Comparison of ENCODE assay signal across 1 cellular context in the genomic region with DNA sequence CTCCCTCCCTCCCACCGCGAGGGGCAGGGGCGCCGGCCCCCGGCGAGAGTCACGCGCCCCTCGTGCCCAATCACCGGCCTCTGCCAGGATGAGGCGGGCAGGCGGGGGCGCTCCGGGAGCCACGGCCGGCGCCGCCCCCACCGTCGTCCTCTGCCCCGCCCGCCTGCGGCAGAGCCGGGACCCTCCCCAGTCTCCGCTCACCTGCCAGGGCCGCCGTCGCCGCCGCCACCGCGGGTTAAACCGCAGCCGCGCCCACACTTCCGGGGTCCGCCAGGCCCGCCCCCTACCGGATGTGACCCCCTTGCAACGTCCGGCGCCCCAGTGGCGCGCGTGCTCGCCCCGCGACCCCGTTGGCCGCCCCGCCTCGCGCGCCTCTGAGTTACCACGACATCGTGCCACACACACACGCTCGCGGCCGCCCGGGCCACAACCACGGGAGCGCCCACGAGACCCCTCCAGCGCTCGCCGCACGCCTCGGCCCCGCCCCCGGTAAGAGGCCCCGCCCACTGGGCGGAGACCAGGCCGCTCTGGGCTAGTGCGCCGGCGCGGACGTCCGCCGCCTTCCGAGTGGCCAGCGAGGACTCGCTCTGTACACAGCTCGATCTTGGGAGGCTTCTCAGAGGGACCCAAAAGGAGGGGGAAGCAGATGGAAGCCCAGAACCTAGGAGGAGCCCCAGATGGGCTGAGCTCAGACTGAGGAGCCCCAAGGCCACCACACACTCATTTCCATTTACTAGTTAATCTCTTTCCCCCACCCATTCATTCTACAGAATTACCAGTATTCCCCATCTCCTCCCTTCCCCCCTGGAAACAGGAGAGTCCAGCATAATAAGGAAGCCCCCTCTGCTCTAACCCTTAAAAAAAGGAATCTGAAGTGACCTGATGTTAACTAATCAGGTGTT.
TF ChIP-seq lines count a peak whose summit lies in the region.

A gene (minus strand): TSS at position 237 of the 902 bp plus-strand sequence. CDS start 22,597 bp downstream, outside the sequence.

TF ChIP-seq in HepG2, 621 proteins besides CTCF, POLR2A, EP300 and RAD21 (continued from another document and continues in another):
- TF ChIP-seq, protein P1, sequence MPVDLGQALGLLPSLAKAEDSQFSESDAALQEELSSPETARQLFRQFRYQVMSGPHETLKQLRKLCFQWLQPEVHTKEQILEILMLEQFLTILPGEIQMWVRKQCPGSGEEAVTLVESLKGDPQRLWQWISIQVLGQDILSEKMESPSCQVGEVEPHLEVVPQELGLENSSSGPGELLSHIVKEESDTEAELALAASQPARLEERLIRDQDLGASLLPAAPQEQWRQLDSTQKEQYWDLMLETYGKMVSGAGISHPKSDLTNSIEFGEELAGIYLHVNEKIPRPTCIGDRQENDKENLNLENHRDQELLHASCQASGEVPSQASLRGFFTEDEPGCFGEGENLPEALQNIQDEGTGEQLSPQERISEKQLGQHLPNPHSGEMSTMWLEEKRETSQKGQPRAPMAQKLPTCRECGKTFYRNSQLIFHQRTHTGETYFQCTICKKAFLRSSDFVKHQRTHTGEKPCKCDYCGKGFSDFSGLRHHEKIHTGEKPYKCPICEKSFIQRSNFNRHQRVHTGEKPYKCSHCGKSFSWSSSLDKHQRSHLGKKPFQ (CRISPR knock-in tag; IDR thresholded peaks at IDR 0.05; ENCODE audit: insufficient replicate concordance) = no peak
- 0 out of 2 replicates have a peak, but pooled peaks have one; percentile 29 for TF ChIP-seq ZSCAN9 (CRISPR knock-in tag; IDR thresholded peaks at IDR 0.05; ENCODE audit: borderline replicate concordance)
- TF ChIP-seq, protein P2, sequence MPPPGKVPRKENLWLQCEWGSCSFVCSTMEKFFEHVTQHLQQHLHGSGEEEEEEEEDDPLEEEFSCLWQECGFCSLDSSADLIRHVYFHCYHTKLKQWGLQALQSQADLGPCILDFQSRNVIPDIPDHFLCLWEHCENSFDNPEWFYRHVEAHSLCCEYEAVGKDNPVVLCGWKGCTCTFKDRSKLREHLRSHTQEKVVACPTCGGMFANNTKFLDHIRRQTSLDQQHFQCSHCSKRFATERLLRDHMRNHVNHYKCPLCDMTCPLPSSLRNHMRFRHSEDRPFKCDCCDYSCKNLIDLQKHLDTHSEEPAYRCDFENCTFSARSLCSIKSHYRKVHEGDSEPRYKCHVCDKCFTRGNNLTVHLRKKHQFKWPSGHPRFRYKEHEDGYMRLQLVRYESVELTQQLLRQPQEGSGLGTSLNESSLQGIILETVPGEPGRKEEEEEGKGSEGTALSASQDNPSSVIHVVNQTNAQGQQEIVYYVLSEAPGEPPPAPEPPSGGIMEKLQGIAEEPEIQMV (CRISPR knock-in tag; IDR thresholded peaks at IDR 0.05; ENCODE audit: low read depth) = no peak
- no peak for TF ChIP-seq ZBTB21 (CRISPR knock-in tag; IDR thresholded peaks at IDR 0.05)
- TF ChIP-seq, protein P3, sequence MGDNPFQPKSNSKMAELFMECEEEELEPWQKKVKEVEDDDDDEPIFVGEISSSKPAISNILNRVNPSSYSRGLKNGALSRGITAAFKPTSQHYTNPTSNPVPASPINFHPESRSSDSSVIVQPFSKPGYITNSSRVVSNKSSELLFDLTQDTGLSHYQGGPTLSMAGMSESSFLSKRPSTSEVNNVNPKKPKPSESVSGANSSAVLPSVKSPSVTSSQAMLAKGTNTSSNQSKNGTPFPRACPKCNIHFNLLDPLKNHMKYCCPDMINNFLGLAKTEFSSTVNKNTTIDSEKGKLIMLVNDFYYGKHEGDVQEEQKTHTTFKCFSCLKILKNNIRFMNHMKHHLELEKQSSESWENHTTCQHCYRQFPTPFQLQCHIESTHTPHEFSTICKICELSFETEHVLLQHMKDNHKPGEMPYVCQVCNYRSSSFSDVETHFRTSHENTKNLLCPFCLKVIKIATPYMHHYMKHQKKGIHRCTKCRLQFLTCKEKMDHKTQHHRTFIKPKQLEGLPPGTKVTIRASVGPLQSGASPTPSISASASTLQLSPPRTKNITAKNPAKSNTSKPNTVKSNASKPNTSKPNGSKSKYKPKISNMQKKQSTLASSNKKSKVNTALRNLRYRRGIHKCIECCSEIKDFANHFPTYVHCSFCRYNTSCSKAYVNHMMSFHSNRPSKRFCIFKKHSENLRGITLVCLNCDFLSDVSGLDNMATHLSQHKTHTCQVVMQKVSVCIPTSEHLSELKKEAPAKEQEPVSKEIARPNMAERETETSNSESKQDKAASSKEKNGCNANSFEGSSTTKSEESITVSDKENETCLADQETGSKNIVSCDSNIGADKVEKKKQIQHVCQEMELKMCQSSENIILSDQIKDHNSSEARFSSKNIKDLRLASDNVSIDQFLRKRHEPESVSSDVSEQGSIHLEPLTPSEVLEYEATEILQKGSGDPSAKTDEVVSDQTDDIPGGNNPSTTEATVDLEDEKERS (CRISPR knock-in tag; IDR thresholded peaks at IDR 0.05) = no peak
- no peak for TF ChIP-seq DR1 (CRISPR knock-in tag; IDR thresholded peaks at IDR 0.05)
- TF ChIP-seq, protein P4, sequence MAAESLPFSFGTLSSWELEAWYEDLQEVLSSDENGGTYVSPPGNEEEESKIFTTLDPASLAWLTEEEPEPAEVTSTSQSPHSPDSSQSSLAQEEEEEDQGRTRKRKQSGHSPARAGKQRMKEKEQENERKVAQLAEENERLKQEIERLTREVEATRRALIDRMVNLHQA (CRISPR knock-in tag; IDR thresholded peaks at IDR 0.05) = no peak
- TF ChIP-seq MATR3 (CRISPR knock-in tag; IDR thresholded peaks at IDR 0.05) = no peak
- TF ChIP-seq HCFC1 (IDR thresholded peaks at IDR 0.05; ENCODE audit: low read depth, low read length) = 0 out of 2 replicates have a peak, but pooled peaks have one; percentile 13
- no peak for TF ChIP-seq ZNF431 (CRISPR knock-in tag; IDR thresholded peaks at IDR 0.05; ENCODE audit: borderline replicate concordance, low read depth)
- TF ChIP-seq, protein P5, sequence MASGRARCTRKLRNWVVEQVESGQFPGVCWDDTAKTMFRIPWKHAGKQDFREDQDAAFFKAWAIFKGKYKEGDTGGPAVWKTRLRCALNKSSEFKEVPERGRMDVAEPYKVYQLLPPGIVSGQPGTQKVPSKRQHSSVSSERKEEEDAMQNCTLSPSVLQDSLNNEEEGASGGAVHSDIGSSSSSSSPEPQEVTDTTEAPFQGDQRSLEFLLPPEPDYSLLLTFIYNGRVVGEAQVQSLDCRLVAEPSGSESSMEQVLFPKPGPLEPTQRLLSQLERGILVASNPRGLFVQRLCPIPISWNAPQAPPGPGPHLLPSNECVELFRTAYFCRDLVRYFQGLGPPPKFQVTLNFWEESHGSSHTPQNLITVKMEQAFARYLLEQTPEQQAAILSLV (CRISPR knock-in tag; IDR thresholded peaks at IDR 0.05; ENCODE audit: borderline replicate concordance) = no peak; the same call in 1 of the 2 replicates
- no peak for TF ChIP-seq RBAK (CRISPR knock-in tag; IDR thresholded peaks at IDR 0.05)
- no peak for TF ChIP-seq ZNF10 (CRISPR knock-in tag; IDR thresholded peaks at IDR 0.05; ENCODE audit: borderline replicate concordance, low read depth)
- peak; percentile 44; the same call in 1 of the 2 replicates for TF ChIP-seq ZSCAN31 (CRISPR knock-in tag; IDR thresholded peaks at IDR 0.05; ENCODE audit: low read depth)
- peak; percentile 28; the same call in 1 of the 2 replicates for TF ChIP-seq ZNF564 (CRISPR knock-in tag; IDR thresholded peaks at IDR 0.05)
- TF ChIP-seq, protein P6, sequence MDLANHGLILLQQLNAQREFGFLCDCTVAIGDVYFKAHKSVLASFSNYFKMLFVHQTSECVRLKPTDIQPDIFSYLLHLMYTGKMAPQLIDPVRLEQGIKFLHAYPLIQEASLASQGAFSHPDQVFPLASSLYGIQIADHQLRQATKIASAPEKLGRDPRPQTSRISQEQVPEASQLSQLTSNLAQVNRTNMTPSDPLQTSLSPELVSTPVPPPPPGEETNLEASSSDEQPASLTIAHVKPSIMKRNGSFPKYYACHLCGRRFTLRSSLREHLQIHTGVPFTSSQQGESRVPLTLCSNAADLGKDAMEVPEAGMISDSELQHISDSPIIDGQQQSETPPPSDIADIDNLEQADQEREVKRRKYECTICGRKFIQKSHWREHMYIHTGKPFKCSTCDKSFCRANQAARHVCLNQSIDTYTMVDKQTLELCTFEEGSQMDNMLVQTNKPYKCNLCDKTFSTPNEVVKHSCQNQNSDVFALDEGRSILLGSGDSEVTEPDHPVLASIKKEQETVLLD (CRISPR knock-in tag; IDR thresholded peaks at IDR 0.05; ENCODE audit: low read depth) = peak; percentile 98
- TF ChIP-seq, protein P7, sequence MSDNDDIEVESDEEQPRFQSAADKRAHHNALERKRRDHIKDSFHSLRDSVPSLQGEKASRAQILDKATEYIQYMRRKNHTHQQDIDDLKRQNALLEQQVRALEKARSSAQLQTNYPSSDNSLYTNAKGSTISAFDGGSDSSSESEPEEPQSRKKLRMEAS (IDR thresholded peaks at IDR 0.05) = peak; percentile 79
- TF ChIP-seq KDM1A (CRISPR knock-in tag; IDR thresholded peaks at IDR 0.05) = no peak
- TF ChIP-seq PCBP1 (IDR thresholded peaks at IDR 0.05; ENCODE audit: borderline replicate concordance, low read depth, low read length) = no peak
- 0 out of 2 replicates have a peak, but pooled peaks have one; percentile 59 for TF ChIP-seq ZNF383 (CRISPR knock-in tag; IDR thresholded peaks at IDR 0.05; ENCODE audit: borderline replicate concordance)
- no peak for TF ChIP-seq MZF1 (CRISPR knock-in tag; IDR thresholded peaks at IDR 0.05; ENCODE audit: borderline replicate concordance)
- TF ChIP-seq, protein P8, sequence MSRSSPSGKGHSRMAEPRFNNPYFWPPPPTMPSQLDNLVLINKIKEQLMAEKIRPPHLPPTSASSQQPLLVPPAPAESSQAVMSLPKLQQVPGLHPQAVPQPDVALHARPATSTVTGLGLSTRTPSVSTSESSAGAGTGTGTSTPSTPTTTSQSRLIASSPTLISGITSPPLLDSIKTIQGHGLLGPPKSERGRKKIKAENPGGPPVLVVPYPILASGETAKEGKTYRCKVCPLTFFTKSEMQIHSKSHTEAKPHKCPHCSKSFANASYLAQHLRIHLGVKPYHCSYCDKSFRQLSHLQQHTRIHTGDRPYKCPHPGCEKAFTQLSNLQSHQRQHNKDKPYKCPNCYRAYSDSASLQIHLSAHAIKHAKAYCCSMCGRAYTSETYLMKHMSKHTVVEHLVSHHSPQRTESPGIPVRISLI (CRISPR knock-in tag; IDR thresholded peaks at IDR 0.05; ENCODE audit: borderline replicate concordance) = no peak
- peak; percentile 60; the same call in 1 of the 2 replicates for TF ChIP-seq ZNF772 (CRISPR knock-in tag; IDR thresholded peaks at IDR 0.05)
- 0 out of 2 replicates have a peak, but pooled peaks have one; percentile 48 for TF ChIP-seq ZNF879 (CRISPR knock-in tag; IDR thresholded peaks at IDR 0.05)
- peak; percentile 93; the same call in 1 of the 2 replicates for TF ChIP-seq MTA1 (CRISPR knock-in tag; IDR thresholded peaks at IDR 0.05; ENCODE audit: borderline replicate concordance)
- no peak for TF ChIP-seq NFIB (CRISPR knock-in tag; IDR thresholded peaks at IDR 0.05; ENCODE audit: borderline replicate concordance)
- no peak for TF ChIP-seq ZNF777 (CRISPR knock-in tag; IDR thresholded peaks at IDR 0.05)
- no peak; the same call in 1 of the 2 replicates for TF ChIP-seq ZBTB7B (CRISPR knock-in tag; IDR thresholded peaks at IDR 0.05)
- TF ChIP-seq, protein P9, sequence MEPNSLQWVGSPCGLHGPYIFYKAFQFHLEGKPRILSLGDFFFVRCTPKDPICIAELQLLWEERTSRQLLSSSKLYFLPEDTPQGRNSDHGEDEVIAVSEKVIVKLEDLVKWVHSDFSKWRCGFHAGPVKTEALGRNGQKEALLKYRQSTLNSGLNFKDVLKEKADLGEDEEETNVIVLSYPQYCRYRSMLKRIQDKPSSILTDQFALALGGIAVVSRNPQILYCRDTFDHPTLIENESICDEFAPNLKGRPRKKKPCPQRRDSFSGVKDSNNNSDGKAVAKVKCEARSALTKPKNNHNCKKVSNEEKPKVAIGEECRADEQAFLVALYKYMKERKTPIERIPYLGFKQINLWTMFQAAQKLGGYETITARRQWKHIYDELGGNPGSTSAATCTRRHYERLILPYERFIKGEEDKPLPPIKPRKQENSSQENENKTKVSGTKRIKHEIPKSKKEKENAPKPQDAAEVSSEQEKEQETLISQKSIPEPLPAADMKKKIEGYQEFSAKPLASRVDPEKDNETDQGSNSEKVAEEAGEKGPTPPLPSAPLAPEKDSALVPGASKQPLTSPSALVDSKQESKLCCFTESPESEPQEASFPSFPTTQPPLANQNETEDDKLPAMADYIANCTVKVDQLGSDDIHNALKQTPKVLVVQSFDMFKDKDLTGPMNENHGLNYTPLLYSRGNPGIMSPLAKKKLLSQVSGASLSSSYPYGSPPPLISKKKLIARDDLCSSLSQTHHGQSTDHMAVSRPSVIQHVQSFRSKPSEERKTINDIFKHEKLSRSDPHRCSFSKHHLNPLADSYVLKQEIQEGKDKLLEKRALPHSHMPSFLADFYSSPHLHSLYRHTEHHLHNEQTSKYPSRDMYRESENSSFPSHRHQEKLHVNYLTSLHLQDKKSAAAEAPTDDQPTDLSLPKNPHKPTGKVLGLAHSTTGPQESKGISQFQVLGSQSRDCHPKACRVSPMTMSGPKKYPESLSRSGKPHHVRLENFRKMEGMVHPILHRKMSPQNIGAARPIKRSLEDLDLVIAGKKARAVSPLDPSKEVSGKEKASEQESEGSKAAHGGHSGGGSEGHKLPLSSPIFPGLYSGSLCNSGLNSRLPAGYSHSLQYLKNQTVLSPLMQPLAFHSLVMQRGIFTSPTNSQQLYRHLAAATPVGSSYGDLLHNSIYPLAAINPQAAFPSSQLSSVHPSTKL (CRISPR knock-in tag; IDR thresholded peaks at IDR 0.05) = no peak
- TF ChIP-seq, protein P10, sequence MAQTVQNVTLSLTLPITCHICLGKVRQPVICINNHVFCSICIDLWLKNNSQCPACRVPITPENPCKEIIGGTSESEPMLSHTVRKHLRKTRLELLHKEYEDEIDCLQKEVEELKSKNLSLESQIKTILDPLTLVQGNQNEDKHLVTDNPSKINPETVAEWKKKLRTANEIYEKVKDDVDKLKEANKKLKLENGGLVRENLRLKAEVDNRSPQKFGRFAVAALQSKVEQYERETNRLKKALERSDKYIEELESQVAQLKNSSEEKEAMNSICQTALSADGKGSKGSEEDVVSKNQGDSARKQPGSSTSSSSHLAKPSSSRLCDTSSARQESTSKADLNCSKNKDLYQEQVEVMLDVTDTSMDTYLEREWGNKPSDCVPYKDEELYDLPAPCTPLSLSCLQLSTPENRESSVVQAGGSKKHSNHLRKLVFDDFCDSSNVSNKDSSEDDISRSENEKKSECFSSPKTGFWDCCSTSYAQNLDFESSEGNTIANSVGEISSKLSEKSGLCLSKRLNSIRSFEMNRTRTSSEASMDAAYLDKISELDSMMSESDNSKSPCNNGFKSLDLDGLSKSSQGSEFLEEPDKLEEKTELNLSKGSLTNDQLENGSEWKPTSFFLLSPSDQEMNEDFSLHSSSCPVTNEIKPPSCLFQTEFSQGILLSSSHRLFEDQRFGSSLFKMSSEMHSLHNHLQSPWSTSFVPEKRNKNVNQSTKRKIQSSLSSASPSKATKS (CRISPR knock-in tag; IDR thresholded peaks at IDR 0.05) = no peak
- TF ChIP-seq ZNF605 (CRISPR knock-in tag; IDR thresholded peaks at IDR 0.05) = 0 out of 2 replicates have a peak, but pooled peaks have one; percentile 26
- no peak for TF ChIP-seq KLF11 (CRISPR knock-in tag; IDR thresholded peaks at IDR 0.05)
- TF ChIP-seq KAT8 (CRISPR knock-in tag; IDR thresholded peaks at IDR 0.05) = peak; percentile 44
- TF ChIP-seq ZNF136 (CRISPR knock-in tag; IDR thresholded peaks at IDR 0.05; ENCODE audit: low read depth) = no peak
- TF ChIP-seq ZNF20 (CRISPR knock-in tag; IDR thresholded peaks at IDR 0.05) = no peak
